ENCODE assay signal across 11 cellular contexts in the genomic region with DNA sequence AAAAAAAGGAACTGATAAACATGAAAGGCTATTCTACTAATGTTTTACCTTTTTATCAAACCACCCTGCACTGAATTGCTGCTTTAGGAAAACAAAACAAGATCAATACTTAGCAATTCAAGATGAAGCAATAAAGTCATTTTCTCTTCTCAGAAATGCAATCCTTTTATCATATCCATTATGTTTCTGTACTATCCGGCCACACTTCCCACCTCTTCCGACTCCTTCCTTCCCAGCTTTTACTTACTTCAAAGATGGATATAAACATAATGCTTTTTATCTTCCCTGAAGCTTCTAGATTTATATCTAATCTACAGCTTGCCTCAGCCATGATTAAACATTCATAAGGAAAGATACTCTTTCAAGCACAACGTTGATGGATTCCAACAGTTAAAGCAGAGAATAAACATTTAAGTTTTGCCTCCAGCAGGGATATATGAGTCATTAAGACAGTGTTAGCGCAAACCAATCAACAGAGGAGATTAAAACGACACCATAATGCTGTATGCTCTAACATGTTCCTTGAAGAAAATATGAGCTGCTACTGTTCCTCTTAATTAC.
A peak's percentile ranks its signal among the peaks of the same experiment; 100 is the strongest.
DNase-seq lines count a peak whose midpoint lies in the region; TF ChIP-seq lines count a peak whose summit lies in the region.
"Had no signal": no experiment of that assay in that cellular context is flagged by ENCODE, and none has a peak within 500 bp of the region (broad histone marks: within the 10 kb centered on the region; RNA-seq: fewer than 3 reads in every experiment).

No MANE protein-coding gene starts in this region.

- no peaks in the 10 kb centered on the region for H3K36me3 ChIP-seq in mesendoderm (ENCODE audit: control insufficient read depth, insufficient read depth, low read length)

- POLR2A ChIA-PET in GM10248 (lab: Yijun Ruan, JAX) = no interaction called here
- POLR2A ChIA-PET in activated CD4-positive, alpha-beta memory T cell treated with anti-CD3 and anti-CD28 coated beads, Interleukin-2, amount 10 ng/mL, durations not matched to agents 7 days and 5 days (lab: Charles Lee) = no interaction called here

- H3K4ac ChIP-seq in mesendoderm (ENCODE audit: low read depth, low read length) = no peak overlapping the region

- H3K79me2 ChIP-seq in mesendoderm (ENCODE audit: control insufficient read depth, insufficient read depth, low read length) = no peaks in the 10 kb centered on the region

- H3K27ac Mint-ChIP-seq in activated CD4-positive, alpha-beta memory T cell treated with anti-CD3 and anti-CD28 coated beads, Interleukin-2, amount 10 ng/mL, durations not matched to agents 7 days and 5 days = no peak overlapping the region
- H3K27ac Mint-ChIP-seq: CD4-positive, CD25-positive, alpha-beta regulatory T cell had no signal

- no peak overlapping the region for H3K4me2 ChIP-seq in mesendoderm (ENCODE audit: low read length)

- no peaks in the 10 kb centered on the region for H3K4me1 ChIP-seq in mesendoderm (ENCODE audit: control insufficient read depth, low read depth, low read length)

- no peak overlapping the region for H3K56ac ChIP-seq in mesendoderm (ENCODE audit: low read length)

- H3K27ac ChIP-seq in dorsolateral prefrontal cortex (peak overlapping the region in 46 of 59 donors; percentile 0 to 69 (median 44)), mesendoderm (ENCODE audit: low read depth, low read length) (no peak overlapping the region)

- peaks cover 26% of the 10 kb centered on the region for H3K36me3 Mint-ChIP-seq in activated CD4-positive, alpha-beta memory T cell treated with anti-CD3 and anti-CD28 coated beads, Interleukin-2, amount 10 ng/mL, durations not matched to agents 7 days and 5 days (ENCODE audit: low read depth)

- intact Hi-C loops in dorsolateral prefrontal cortex (cut with DNase I) = no loop called here

- no peak overlapping the region for H3K9ac ChIP-seq in mesendoderm (ENCODE audit: low read length)

- H2BK5ac ChIP-seq in mesendoderm (ENCODE audit: low read length) = no peak overlapping the region

- no peaks in the 10 kb centered on the region for H3K27me3 Mint-ChIP-seq in activated CD4-positive, alpha-beta memory T cell treated with anti-CD3 and anti-CD28 coated beads, Interleukin-2, amount 10 ng/mL, durations not matched to agents 7 days and 5 days
- H3K27me3 Mint-ChIP-seq: CD4-positive, CD25-positive, alpha-beta regulatory T cell; central memory CD8-positive, alpha-beta T cell had no signal

- peak; percentile 3 for DNase-seq in AG08396 (ENCODE audit: low spot score)
- peak; percentile 36 for DNase-seq in NCI-H2227 (lab: John Stamatoyannopoulos, UW; ENCODE audit: unreplicated experiment)
- DNase-seq in dorsolateral prefrontal cortex = no peak
- peak; percentile 27 for DNase-seq in mesendoderm
- no peak for DNase-seq in mesenteric fat pad (ENCODE audit: low spot score)
- DNase-seq in GM10248 (ENCODE audit: extremely low spot score) = no peak
- DNase-seq in activated CD4-positive, alpha-beta memory T cell treated with anti-CD3 and anti-CD28 coated beads, Interleukin-2, amount 10 ng/mL, durations not matched to agents 7 days and 5 days = no peak
- no peak for DNase-seq in NCI-H526 (lab: John Stamatoyannopoulos, UW)
- DNase-seq: CD4-positive, CD25-positive, alpha-beta regulatory T cell; NCI-H524 had no signal

- H3K18ac ChIP-seq in mesendoderm (ENCODE audit: low read length) = no peak overlapping the region

- no peak overlapping the region for H2AK5ac ChIP-seq in mesendoderm (ENCODE audit: low read length)

- H3K27me3 ChIP-seq in dorsolateral prefrontal cortex (no peaks in the 10 kb centered on the region), mesendoderm (ENCODE audit: insufficient read depth, low read length, poor library complexity) (no peaks in the 10 kb centered on the region)

- H3K23ac ChIP-seq in mesendoderm (ENCODE audit: low read length) = no peak overlapping the region

- TF ChIP-seq CTCF in dorsolateral prefrontal cortex (IDR thresholded peaks at IDR 0.05 in 54 of 56, conservative IDR thresholded peaks at IDR 0.05 in 2 of 56; ENCODE audit: low read depth in 1 of 56, partially characterized antibody in 56 of 56) (no peak), GM10248 (IDR thresholded peaks at IDR 0.05; ENCODE audit: control extremely low read depth, extremely low read depth, low read depth, missing control alignments) (no peak)

- no CpG with 5 or more reads among the region's 5 CpGs for WGBS in mesendoderm (ENCODE audit: extremely low coverage, insufficient coverage, low lambda C conversion rate)

- H4K8ac ChIP-seq in mesendoderm (ENCODE audit: low read depth, low read length) = no peak overlapping the region

- CTCF ChIA-PET in GM10248 (lab: Yijun Ruan, JAX) = interaction anchor here (0.8 to 1.6 kb wide), 3 partner anchors 12 to 33 kb away, joined by 3 to 4 read pairs (median 3); no protein-coding TSS in a partner anchor
- CTCF ChIA-PET in activated CD4-positive, alpha-beta memory T cell treated with anti-CD3 and anti-CD28 coated beads, Interleukin-2, amount 10 ng/mL, durations not matched to agents 7 days and 5 days (lab: Charles Lee) = interaction anchor here (1.5 kb wide), 1 partner anchor 15 kb away, joined by 3 read pairs; no protein-coding TSS in a partner anchor

- no peak overlapping the region for H4K5ac ChIP-seq in mesendoderm (ENCODE audit: low read length)

- H3K4me3 ChIP-seq in dorsolateral prefrontal cortex (peak overlapping the region in 58 of 59 donors; percentile 4 to 59 (median 41)), mesendoderm (ENCODE audit: low read length) (no peak overlapping the region)

- H3K4me1 Mint-ChIP-seq in activated CD4-positive, alpha-beta memory T cell treated with anti-CD3 and anti-CD28 coated beads, Interleukin-2, amount 10 ng/mL, durations not matched to agents 7 days and 5 days = peaks cover 4% of the 10 kb centered on the region

- no peak overlapping the region for H3K4me3 Mint-ChIP-seq in activated CD4-positive, alpha-beta memory T cell treated with anti-CD3 and anti-CD28 coated beads, Interleukin-2, amount 10 ng/mL, durations not matched to agents 7 days and 5 days
- H3K4me3 Mint-ChIP-seq: central memory CD8-positive, alpha-beta T cell had no signal

- no peak overlapping the region for H2BK120ac ChIP-seq in mesendoderm (ENCODE audit: low read depth, low read length)

- no peak overlapping the region for H2BK15ac ChIP-seq in mesendoderm (replicated peaks; ENCODE audit: low read depth)

- peaks cover 23% of the 10 kb centered on the region for H3K9me3 Mint-ChIP-seq in activated CD4-positive, alpha-beta memory T cell treated with anti-CD3 and anti-CD28 coated beads, Interleukin-2, amount 10 ng/mL, durations not matched to agents 7 days and 5 days
- H3K9me3 Mint-ChIP-seq: central memory CD8-positive, alpha-beta T cell had no signal

- H3K79me1 ChIP-seq in mesendoderm (ENCODE audit: low read length) = no peaks in the 10 kb centered on the region

Comparison
In these comparisons a context has a peak if more than half of its experiments do, and no peak if none do; other contexts are left out.
1. DNase-seq: peak in AG08396 (single experiment), NCI-H2227 (single experiment) and mesendoderm (single experiment); none in dorsolateral prefrontal cortex (0 of 10), mesenteric fat pad (single experiment), GM10248 (single experiment), activated CD4-positive, alpha-beta memory T cell treated with anti-CD3 and anti-CD28 coated beads, Interleukin-2, amount 10 ng/mL, durations not matched to agents 7 days and 5 days (single experiment) and NCI-H526 (0 of 2).